In the genomic region with DNA sequence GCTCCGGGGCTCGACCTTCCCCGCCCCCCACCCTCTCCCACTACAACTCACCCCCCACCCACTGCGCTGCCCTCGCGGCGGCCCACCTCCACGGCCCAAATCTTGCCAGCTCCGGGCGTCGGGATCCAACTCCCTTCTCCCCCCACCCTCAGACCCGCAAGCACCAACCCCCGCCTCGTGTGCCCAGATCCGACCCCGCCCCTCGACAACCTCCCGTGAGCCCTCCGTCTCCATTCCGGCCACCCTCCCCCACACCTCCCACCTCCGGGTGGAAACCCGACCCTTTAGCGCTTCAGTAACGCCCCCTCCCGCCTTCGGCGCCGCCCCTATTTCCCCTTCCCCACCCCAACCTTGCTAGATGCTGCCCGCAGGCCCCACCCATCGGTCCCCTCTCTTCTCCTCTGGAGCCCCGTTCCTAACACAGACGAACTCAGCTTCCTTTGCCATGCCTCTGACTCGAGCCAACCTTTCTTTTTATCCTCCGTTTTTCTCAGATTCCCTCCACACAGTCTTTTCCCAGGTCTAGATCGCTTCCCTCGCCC, we compare ENCODE assay signal across 1 cellular context.
TF ChIP-seq lines count a peak whose summit lies in the region.

No MANE protein-coding gene starts in this region.

TF ChIP-seq in K562, 482 proteins besides CTCF, POLR2A, EP300 and RAD21 (continued from another document):
- TF ChIP-seq KDM5B (IDR thresholded peaks at IDR 0.05; ENCODE audit: insufficient replicate concordance, low read depth, low read length) (no peak), TCF3 (CRISPR knock-in tag; IDR thresholded peaks at IDR 0.05) (no peak), SMARCA5 (IDR thresholded peaks at IDR 0.05) (0 out of 2 replicates have a peak, but pooled peaks have one; percentile 23), HNRNPH1 (optimal IDR thresholded peaks at IDR 0.05; ENCODE audit: low read depth, low read length) (no peak), TCFL5 (CRISPR knock-in tag; conservative IDR thresholded peaks at IDR 0.05) (no peak), YY1 (IDR thresholded peaks at IDR 0.05; ENCODE audit: borderline replicate concordance in 1 of 3, control insufficient read depth in 1 of 3, extremely low read depth in 1 of 3, insufficient read depth in 3 of 3, insufficient read length in 1 of 3, insufficient replicate concordance in 2 of 3, low read depth in 1 of 3, low read length in 2 of 3) (peak in 1 of 3 experiments; percentile 50), HMG20A (CRISPR knock-in tag; conservative IDR thresholded peaks at IDR 0.05) (no peak), NFIC (IDR thresholded peaks at IDR 0.05) (no peak)
TF ChIP-seq in K562: peak in this region for 20.
